Comparison of ENCODE assay signal across 12 cellular contexts in the genomic region with DNA sequence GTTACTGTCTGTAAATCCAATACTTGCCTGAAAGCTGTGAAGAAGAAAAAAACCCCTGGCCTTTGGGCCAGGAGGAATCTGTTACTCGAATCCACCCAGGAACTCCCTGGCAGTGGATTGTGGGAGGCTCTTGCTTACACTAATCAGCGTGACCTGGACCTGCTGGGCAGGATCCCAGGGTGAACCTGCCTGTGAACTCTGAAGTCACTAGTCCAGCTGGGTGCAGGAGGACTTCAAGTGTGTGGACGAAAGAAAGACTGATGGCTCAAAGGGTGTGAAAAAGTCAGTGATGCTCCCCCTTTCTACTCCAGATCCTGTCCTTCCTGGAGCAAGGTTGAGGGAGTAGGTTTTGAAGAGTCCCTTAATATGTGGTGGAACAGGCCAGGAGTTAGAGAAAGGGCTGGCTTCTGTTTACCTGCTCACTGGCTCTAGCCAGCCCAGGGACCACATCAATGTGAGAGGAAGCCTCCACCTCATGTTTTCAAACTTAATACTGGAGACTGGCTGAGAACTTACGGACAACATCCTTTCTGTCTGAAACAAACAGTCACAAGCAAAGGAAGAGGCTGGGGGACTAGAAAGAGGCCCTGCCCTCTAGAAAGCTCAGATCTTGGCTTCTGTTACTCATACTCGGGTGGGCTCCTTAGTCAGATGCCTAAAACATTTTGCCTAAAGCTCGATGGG. TPM values are rescaled to one million over a fixed set of nuclear protein-coding genes. Genes with fewer than 3 reads are reported as not detected.
DNase-seq lines count a peak whose midpoint lies in the region; ATAC-seq and TF ChIP-seq lines count a peak whose summit lies in the region.
"Had no signal": no experiment of that assay in that cellular context is flagged by ENCODE, and none has a peak within 500 bp of the region (broad histone marks: within the 10 kb centered on the region; RNA-seq: fewer than 3 reads in every experiment).

No MANE protein-coding gene starts in this region.

- ATAC-seq in Panc1 (no peak), HG03378 (IDR thresholded peaks at IDR 0.05; ENCODE audit: unreplicated experiment) (no peak), GM19397 (IDR thresholded peaks at IDR 0.05; ENCODE audit: unreplicated experiment) (no peak)
- ATAC-seq in stimulated activated memory B cell treated with anti-CD40 and anti-IgM and Interleukin-4, amounts not matched to agents 10 μg/mL and 1 μg/mL and 100 μg/mL, for 72 hours = no peak

- peaks cover 24% of the 10 kb centered on the region for H3K36me3 Mint-ChIP-seq in stimulated activated memory B cell treated with anti-CD40 and anti-IgM and Interleukin-4, amounts not matched to agents 10 μg/mL and 1 μg/mL and 100 μg/mL, for 72 hours

- no peaks in the 10 kb centered on the region for H3K9me3 ChIP-seq in Panc1 (ENCODE audit: control insufficient read depth, insufficient read depth, low read depth, low read length)
- H3K9me3 ChIP-seq in esophagus squamous epithelium = no peaks in the 10 kb centered on the region

- no peaks in the 10 kb centered on the region for H3K9me3 Mint-ChIP-seq in stimulated activated memory B cell treated with anti-CD40 and anti-IgM and Interleukin-4, amounts not matched to agents 10 μg/mL and 1 μg/mL and 100 μg/mL, for 72 hours

- H3K4me1 ChIP-seq in Panc1 (ENCODE audit: control insufficient read depth, insufficient read depth, low read length) = no peaks in the 10 kb centered on the region
- H3K4me1 ChIP-seq in esophagus squamous epithelium = peaks cover 8 to 72% (median 8%) of the 10 kb centered on the region in 3 donors

- H3K27me3 ChIP-seq in Panc1 (ENCODE audit: control insufficient read depth, insufficient read depth, low read length) (no peaks in the 10 kb centered on the region), esophagus squamous epithelium (no peaks in the 10 kb centered on the region)

- no peaks in the 10 kb centered on the region for H3K4me1 Mint-ChIP-seq in stimulated activated memory B cell treated with anti-CD40 and anti-IgM and Interleukin-4, amounts not matched to agents 10 μg/mL and 1 μg/mL and 100 μg/mL, for 72 hours

- BruUV-seq in Panc1 (replicated peaks; lab: Mats Ljungman, UMichigan) = TSS peak; percentile 26

- TF ChIP-seq CTCF in Panc1 (IDR thresholded peaks at IDR 0.05) (no peak), esophagus squamous epithelium (IDR thresholded peaks at IDR 0.05) (no peak)

- no peak for DNase-seq in Panc1 (ENCODE audit: low read depth, low spot score)
- DNase-seq in activated CD8-positive, alpha-beta memory T cell treated with anti-CD3 and anti-CD28 coated beads, Interleukin-2, amount 50 U/mL, for 4 hours = peak; percentile 32
- no peak for DNase-seq in esophagus squamous epithelium (lab: John Stamatoyannopoulos, UW)
- no peak for DNase-seq in amygdala (lab: John Stamatoyannopoulos, UW)
- no peak for DNase-seq in middle frontal gyrus (ENCODE audit: extremely low spot score, low spot score)
- DNase-seq: DMS 273 treated with DMSO at 0.1 percent for 48 hours, Karpas-422, NCI-H446, retina had no signal

- H3K36me3 ChIP-seq in Panc1 (ENCODE audit: control insufficient read depth, insufficient read depth, low read length) = no peaks in the 10 kb centered on the region
- H3K36me3 ChIP-seq in esophagus squamous epithelium = peaks cover 26 to 100% (median 58%) of the 10 kb centered on the region in 3 donors

- no peak overlapping the region for H3K27ac ChIP-seq in Panc1 (ENCODE audit: low read length)
- H3K27ac ChIP-seq in esophagus squamous epithelium = peak overlapping the region; percentile 59 to 78 (median 74)

- peak in 1 of 4 donors; percentile 41 for TF ChIP-seq POLR2A in esophagus squamous epithelium (IDR thresholded peaks at IDR 0.05)

- no peak overlapping the region for H3K4me3 Mint-ChIP-seq in stimulated activated memory B cell treated with anti-CD40 and anti-IgM and Interleukin-4, amounts not matched to agents 10 μg/mL and 1 μg/mL and 100 μg/mL, for 72 hours

- CTCF ChIA-PET in Panc1 (lab: Charles Lee) = no interaction called here

- H3K27ac Mint-ChIP-seq in stimulated activated memory B cell treated with anti-CD40 and anti-IgM and Interleukin-4, amounts not matched to agents 10 μg/mL and 1 μg/mL and 100 μg/mL, for 72 hours = peak overlapping the region; percentile 8

- no peak overlapping the region for H3K4me3 ChIP-seq in Panc1 (ENCODE audit: low read depth in 2 of 2, low read length in 2 of 2)
- H3K4me3 ChIP-seq in esophagus squamous epithelium = no peak overlapping the region

- no peaks in the 10 kb centered on the region for H3K27me3 Mint-ChIP-seq in stimulated activated memory B cell treated with anti-CD40 and anti-IgM and Interleukin-4, amounts not matched to agents 10 μg/mL and 1 μg/mL and 100 μg/mL, for 72 hours

- in situ Hi-C loops in Panc1 (cut with HindIII; ENCODE audit: low pct_unique_long_range_greater_than_20kb, low sequenced_read_pairs) = no loop called here

- 78 to 93% methylated on average over 3 to 4 of the region's 6 CpGs for WGBS in esophagus squamous epithelium, 2 donors

- POLR2A ChIA-PET in Panc1 (lab: Charles Lee) = no interaction called here

- intact Hi-C loops in Panc1 (cut with micrococcal nuclease; ENCODE audit: unreplicated experiment) = no loop called here
- intact Hi-C loops in esophagus squamous epithelium (cut with DNase I) = no loop called here

RNA-seq across cellular contexts. Expression of gene PIK3IP1, which starts 13.5 kb away (rescaled TPM):
- 3.6 TPM for total RNA-seq in Panc1 (2021; ENCODE audit: unreplicated experiment)
- 3.5 TPM for polyA plus RNA-seq in Panc1 (2012; ENCODE audit: insufficient read length)
- 10 to 100 TPM in 3 of 4 donors, 1 to 10 TPM in 1; 7.0 to 53.0 (median 19.2) TPM for total RNA-seq in esophagus squamous epithelium
